Comparison of ENCODE assay signal across 2 cellular contexts in the genomic region with DNA sequence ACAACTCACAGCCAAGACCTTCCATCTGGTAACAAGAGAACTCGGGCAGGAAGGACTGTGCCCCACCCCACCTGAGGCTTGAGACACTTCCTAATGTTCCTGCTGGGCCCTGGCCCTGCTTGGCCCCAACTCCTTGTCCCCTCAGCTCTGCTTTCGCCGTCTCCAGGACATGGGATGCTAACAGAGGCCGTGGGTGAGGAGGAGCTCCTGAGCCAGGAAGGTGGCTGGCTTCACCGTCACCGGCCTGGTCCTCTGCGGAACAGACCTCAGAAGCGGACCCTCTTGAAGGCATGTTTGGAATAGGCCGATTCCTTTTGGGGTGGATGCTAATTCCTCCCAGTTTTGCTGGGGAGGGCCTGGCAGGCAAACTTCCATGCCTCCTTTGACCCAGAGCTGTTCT.
TF ChIP-seq lines count a peak whose summit lies in the region.

No MANE protein-coding gene starts in this region.

TF ChIP-seq in HCT116, 20 proteins besides CTCF, POLR2A, EP300 and RAD21:
- no peak for TF ChIP-seq YY1 (IDR thresholded peaks at IDR 0.05; ENCODE audit: extremely low read depth, insufficient replicate concordance, low read depth, low read length)
- no peak for TF ChIP-seq CEBPB (IDR thresholded peaks at IDR 0.05; ENCODE audit: low read depth)
- TF ChIP-seq, protein P1, sequence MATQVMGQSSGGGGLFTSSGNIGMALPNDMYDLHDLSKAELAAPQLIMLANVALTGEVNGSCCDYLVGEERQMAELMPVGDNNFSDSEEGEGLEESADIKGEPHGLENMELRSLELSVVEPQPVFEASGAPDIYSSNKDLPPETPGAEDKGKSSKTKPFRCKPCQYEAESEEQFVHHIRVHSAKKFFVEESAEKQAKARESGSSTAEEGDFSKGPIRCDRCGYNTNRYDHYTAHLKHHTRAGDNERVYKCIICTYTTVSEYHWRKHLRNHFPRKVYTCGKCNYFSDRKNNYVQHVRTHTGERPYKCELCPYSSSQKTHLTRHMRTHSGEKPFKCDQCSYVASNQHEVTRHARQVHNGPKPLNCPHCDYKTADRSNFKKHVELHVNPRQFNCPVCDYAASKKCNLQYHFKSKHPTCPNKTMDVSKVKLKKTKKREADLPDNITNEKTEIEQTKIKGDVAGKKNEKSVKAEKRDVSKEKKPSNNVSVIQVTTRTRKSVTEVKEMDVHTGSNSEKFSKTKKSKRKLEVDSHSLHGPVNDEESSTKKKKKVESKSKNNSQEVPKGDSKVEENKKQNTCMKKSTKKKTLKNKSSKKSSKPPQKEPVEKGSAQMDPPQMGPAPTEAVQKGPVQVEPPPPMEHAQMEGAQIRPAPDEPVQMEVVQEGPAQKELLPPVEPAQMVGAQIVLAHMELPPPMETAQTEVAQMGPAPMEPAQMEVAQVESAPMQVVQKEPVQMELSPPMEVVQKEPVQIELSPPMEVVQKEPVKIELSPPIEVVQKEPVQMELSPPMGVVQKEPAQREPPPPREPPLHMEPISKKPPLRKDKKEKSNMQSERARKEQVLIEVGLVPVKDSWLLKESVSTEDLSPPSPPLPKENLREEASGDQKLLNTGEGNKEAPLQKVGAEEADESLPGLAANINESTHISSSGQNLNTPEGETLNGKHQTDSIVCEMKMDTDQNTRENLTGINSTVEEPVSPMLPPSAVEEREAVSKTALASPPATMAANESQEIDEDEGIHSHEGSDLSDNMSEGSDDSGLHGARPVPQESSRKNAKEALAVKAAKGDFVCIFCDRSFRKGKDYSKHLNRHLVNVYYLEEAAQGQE (IDR thresholded peaks at IDR 0.05; ENCODE audit: low read depth) = no peak
- no peak for TF ChIP-seq TCF7L2 (IDR thresholded peaks at IDR 0.05; ENCODE audit: borderline replicate concordance, extremely low read depth, insufficient read depth, insufficient read length)
- no peak for TF ChIP-seq SP1 (IDR thresholded peaks at IDR 0.05; ENCODE audit: low read depth)
- TF ChIP-seq ELF1 (IDR thresholded peaks at IDR 0.05; ENCODE audit: borderline replicate concordance, low read depth) = no peak
- TF ChIP-seq SIN3A (IDR thresholded peaks at IDR 0.05; ENCODE audit: low read depth) = no peak
- TF ChIP-seq, protein P2, sequence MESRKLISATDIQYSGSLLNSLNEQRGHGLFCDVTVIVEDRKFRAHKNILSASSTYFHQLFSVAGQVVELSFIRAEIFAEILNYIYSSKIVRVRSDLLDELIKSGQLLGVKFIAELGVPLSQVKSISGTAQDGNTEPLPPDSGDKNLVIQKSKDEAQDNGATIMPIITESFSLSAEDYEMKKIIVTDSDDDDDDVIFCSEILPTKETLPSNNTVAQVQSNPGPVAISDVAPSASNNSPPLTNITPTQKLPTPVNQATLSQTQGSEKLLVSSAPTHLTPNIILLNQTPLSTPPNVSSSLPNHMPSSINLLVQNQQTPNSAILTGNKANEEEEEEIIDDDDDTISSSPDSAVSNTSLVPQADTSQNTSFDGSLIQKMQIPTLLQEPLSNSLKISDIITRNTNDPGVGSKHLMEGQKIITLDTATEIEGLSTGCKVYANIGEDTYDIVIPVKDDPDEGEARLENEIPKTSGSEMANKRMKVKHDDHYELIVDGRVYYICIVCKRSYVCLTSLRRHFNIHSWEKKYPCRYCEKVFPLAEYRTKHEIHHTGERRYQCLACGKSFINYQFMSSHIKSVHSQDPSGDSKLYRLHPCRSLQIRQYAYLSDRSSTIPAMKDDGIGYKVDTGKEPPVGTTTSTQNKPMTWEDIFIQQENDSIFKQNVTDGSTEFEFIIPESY (IDR thresholded peaks at IDR 0.05; ENCODE audit: extremely low read depth, insufficient replicate concordance, low read length) = no peak

TF ChIP-seq in H1, 55 proteins besides CTCF, POLR2A, EP300 and RAD21:
- TF ChIP-seq HDAC2 (IDR thresholded peaks at IDR 0.05; ENCODE audit: borderline replicate concordance in 1 of 2, low read depth in 2 of 2, low read length in 2 of 2) (no peak), CTBP2 (IDR thresholded peaks at IDR 0.05; ENCODE audit: borderline replicate concordance, insufficient read depth, insufficient read length, low read length) (no peak), GABPA (IDR thresholded peaks at IDR 0.05; ENCODE audit: borderline replicate concordance, insufficient read depth, low read length) (no peak), CBX5 (IDR thresholded peaks at IDR 0.05; ENCODE audit: low read depth, low read length) (no peak), RFX5 (IDR thresholded peaks at IDR 0.05; ENCODE audit: borderline replicate concordance, low read depth, low read length) (no peak), CBX8 (IDR thresholded peaks at IDR 0.05; ENCODE audit: borderline replicate concordance, low read depth, low read length) (no peak), TAF7 (optimal IDR thresholded peaks at IDR 0.05; ENCODE audit: borderline replicate concordance, low read depth, low read length) (no peak), NANOG (IDR thresholded peaks at IDR 0.05; ENCODE audit: insufficient read depth, low read depth, low read length, poor library complexity, severe bottlenecking) (no peak), TAF1 (IDR thresholded peaks at IDR 0.05; ENCODE audit: low read depth, low read length) (no peak), SP1 (IDR thresholded peaks at IDR 0.05; ENCODE audit: low read depth, low read length) (no peak), CREB1 (IDR thresholded peaks at IDR 0.05) (no peak), JUND (IDR thresholded peaks at IDR 0.05; ENCODE audit: low read length) (no peak), ASH2L (IDR thresholded peaks at IDR 0.05; ENCODE audit: low read length) (no peak), CHD1 (IDR thresholded peaks at IDR 0.05; ENCODE audit: low read depth, low read length) (no peak), KDM4A (IDR thresholded peaks at IDR 0.05; ENCODE audit: low read depth, low read length, severe bottlenecking) (no peak)
- TF ChIP-seq, protein P3, sequence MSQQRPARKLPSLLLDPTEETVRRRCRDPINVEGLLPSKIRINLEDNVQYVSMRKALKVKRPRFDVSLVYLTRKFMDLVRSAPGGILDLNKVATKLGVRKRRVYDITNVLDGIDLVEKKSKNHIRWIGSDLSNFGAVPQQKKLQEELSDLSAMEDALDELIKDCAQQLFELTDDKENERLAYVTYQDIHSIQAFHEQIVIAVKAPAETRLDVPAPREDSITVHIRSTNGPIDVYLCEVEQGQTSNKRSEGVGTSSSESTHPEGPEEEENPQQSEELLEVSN (IDR thresholded peaks at IDR 0.05) = no peak
- TF ChIP-seq, protein P4, sequence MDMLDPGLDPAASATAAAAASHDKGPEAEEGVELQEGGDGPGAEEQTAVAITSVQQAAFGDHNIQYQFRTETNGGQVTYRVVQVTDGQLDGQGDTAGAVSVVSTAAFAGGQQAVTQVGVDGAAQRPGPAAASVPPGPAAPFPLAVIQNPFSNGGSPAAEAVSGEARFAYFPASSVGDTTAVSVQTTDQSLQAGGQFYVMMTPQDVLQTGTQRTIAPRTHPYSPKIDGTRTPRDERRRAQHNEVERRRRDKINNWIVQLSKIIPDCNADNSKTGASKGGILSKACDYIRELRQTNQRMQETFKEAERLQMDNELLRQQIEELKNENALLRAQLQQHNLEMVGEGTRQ (IDR thresholded peaks at IDR 0.05; ENCODE audit: low read length) = no peak
TF ChIP-seq in H1: peak in this region for 0.
